In genomic region chrX:63350551-63350950, GRCh38 we compare ENCODE assay signal across 8 cellular contexts. TPM values are rescaled to one million over a fixed set of nuclear protein-coding genes. Genes with fewer than 3 reads are reported as not detected.
DNase-seq lines count a peak whose midpoint lies in the region; ATAC-seq, FAIRE-seq and TF ChIP-seq lines count a peak whose summit lies in the region.

No MANE protein-coding gene starts in this region.

- H3K4me3 ChIP-seq in BE2C (ENCODE audit: low read depth, low read length) (peak overlapping the region; percentile 81), iPS DF 6.9 (ENCODE audit: low read length) (peak overlapping the region; percentile 67; the same call in 1 of the 2 replicates), sigmoid colon (peak overlapping the region; percentile 46 to 62 (median 61))

- DNase-seq in BE2C (peak; percentile 21), NCI-H748 treated with DMSO at 0.1 percent for 48 hours (lab: John Stamatoyannopoulos, UW) (peak; percentile 66), amniotic epithelial cell (ENCODE audit: low read depth) (peak; percentile 6), iPS DF 6.9 (ENCODE audit: low read depth, low spot score) (no peak), sigmoid colon (no peak), GM12891 (ENCODE audit: insufficient read length, low spot score) (no peak)

- no CpG with 5 or more reads among the region's 15 CpGs for WGBS in iPS DF 6.9 (ENCODE audit: insufficient coverage, insufficient read length)
- WGBS in sigmoid colon, 2 donors, result 0 to 1% methylated on average over 15 of the region's 15 CpGs

- H3K9me3 ChIP-seq in BE2C (no peaks in the 10 kb centered on the region), iPS DF 6.9 (ENCODE audit: control insufficient read depth, insufficient read depth, low read length) (no peaks in the 10 kb centered on the region), sigmoid colon (no peaks in the 10 kb centered on the region)

- no peak for TF ChIP-seq POLR2A in sigmoid colon (IDR thresholded peaks at IDR 0.05)
- no peak for TF ChIP-seq POLR2A in GM12891 (IDR thresholded peaks at IDR 0.05; ENCODE audit: low read depth, low read length)

- no peaks in the 10 kb centered on the region for H3K27me3 ChIP-seq in BE2C
- no peaks in the 10 kb centered on the region for H3K27me3 ChIP-seq in iPS DF 6.9 (ENCODE audit: control insufficient read depth, insufficient read depth, low read length)
- H3K27me3 ChIP-seq in sigmoid colon, result no peaks in the 10 kb centered on the region

- no peaks in the 10 kb centered on the region for H3K36me3 ChIP-seq in BE2C
- H3K36me3 ChIP-seq in iPS DF 6.9 (ENCODE audit: control insufficient read depth, insufficient read depth, low read length), result no peaks in the 10 kb centered on the region
- H3K36me3 ChIP-seq in sigmoid colon, result no peaks in the 10 kb centered on the region

- no peak for FAIRE-seq in GM12891 (lab: Jason Lieb, UNC)

- no peaks in the 10 kb centered on the region for H3K4me1 ChIP-seq in BE2C
- no peaks in the 10 kb centered on the region for H3K4me1 ChIP-seq in iPS DF 6.9 (ENCODE audit: control insufficient read depth, insufficient read depth, low read length)
- peaks cover 0 to 4% (median 0%) of the 10 kb centered on the region in 4 donors for H3K4me1 ChIP-seq in sigmoid colon

- no peak for TF ChIP-seq EP300 in sigmoid colon (IDR thresholded peaks at IDR 0.05)

- ATAC-seq in GM18861 (IDR thresholded peaks at IDR 0.05; ENCODE audit: unreplicated experiment), result peak; percentile 25
- peak; percentile 38 for ATAC-seq in HG03066 (IDR thresholded peaks at IDR 0.05; ENCODE audit: low read depth, unreplicated experiment)

- no peak for TF ChIP-seq CTCF in BE2C (IDR thresholded peaks at IDR 0.05; ENCODE audit: low read depth, low read length)
- TF ChIP-seq CTCF in sigmoid colon (IDR thresholded peaks at IDR 0.05), result no peak

- intact Hi-C loops in sigmoid colon (cut with DNase I), result loop anchor here (5.0 to 10.0 kb wide), 3 partner anchors 84 to 212 kb away; no protein-coding TSS in a partner anchor

- no peak overlapping the region for H3K27ac ChIP-seq in iPS DF 6.9 (ENCODE audit: low read length)
- H3K27ac ChIP-seq in sigmoid colon, result peak overlapping the region; percentile 76 to 87 (median 83)

TF ChIP-seq in GM12891, 5 proteins besides CTCF, POLR2A, EP300 and RAD21:
- TF ChIP-seq SPI1 (IDR thresholded peaks at IDR 0.05; ENCODE audit: low read depth, low read length), result no peak
- TF ChIP-seq TAF1 (IDR thresholded peaks at IDR 0.05; ENCODE audit: low read depth, low read length), result no peak
TF ChIP-seq in GM12891: peak in this region for 0.

RNA-seq across cellular contexts. Expression of gene SPIN4, which starts 0.6 kb away (rescaled TPM):
- 5.1 TPM for polyA plus RNA-seq in BE2C (2012; ENCODE audit: insufficient read depth, insufficient read length, low read depth)
- total RNA-seq in sigmoid colon, result 1 to 10 TPM; 4.8 to 7.6 (median 6.5) TPM
- 1 to 10 TPM; 1.2 to 2.6 (median 2.1) TPM for polyA plus RNA-seq in sigmoid colon
- polyA plus RNA-seq in GM12891 (2012; ENCODE audit: low read depth, missing spikeins), result 0.81 TPM

Comparison
In these comparisons a context has a peak if more than half of its experiments do, and no peak if none do; other contexts are left out.
1. DNase-seq: peak in BE2C (single experiment), NCI-H748 treated with DMSO at 0.1 percent for 48 hours (single experiment) and amniotic epithelial cell (single experiment); none in iPS DF 6.9 (single experiment), sigmoid colon (single experiment) and GM12891 (single experiment).
2. Peak in every context shown above with its lines, with median percentiles within 50 percentile points of each other: H3K4me3 ChIP-seq.